ENCODE assay signal across 1 cellular context in the genomic region with DNA sequence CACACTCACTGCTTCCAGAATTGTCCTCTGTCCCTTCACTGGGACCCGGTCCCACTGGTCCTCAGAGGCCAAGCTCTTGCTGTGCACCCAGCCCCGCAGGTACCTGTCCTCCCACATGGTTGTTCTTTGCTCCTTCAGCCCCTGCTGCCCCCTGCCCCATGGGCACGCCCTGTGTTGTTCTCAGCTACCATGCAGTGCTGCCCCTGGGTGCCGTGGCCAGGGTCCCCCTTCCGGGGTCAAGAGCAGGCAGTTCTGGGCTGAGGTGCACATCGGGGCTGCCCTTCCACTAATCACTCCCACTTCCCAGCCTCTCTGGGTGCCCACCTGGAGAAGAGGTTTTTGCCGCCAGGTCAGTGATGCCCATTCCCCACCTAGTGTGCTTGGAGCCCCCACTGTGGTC.
TF ChIP-seq lines count a peak whose summit lies in the region.

No MANE protein-coding gene starts in this region.

TF ChIP-seq in GM12878, 131 proteins besides CTCF, POLR2A, EP300 and RAD21 (continued from another document):
- no peak for TF ChIP-seq BCL3 (IDR thresholded peaks at IDR 0.05; ENCODE audit: borderline replicate concordance, insufficient read depth, low read depth, low read length, poor library complexity, severe bottlenecking)
- no peak for TF ChIP-seq SUPT20H (IDR thresholded peaks at IDR 0.05; ENCODE audit: borderline replicate concordance, control insufficient read depth, low read depth, low read length)
- no peak for TF ChIP-seq PML (IDR thresholded peaks at IDR 0.05; ENCODE audit: low read length)
- TF ChIP-seq, protein P1, sequence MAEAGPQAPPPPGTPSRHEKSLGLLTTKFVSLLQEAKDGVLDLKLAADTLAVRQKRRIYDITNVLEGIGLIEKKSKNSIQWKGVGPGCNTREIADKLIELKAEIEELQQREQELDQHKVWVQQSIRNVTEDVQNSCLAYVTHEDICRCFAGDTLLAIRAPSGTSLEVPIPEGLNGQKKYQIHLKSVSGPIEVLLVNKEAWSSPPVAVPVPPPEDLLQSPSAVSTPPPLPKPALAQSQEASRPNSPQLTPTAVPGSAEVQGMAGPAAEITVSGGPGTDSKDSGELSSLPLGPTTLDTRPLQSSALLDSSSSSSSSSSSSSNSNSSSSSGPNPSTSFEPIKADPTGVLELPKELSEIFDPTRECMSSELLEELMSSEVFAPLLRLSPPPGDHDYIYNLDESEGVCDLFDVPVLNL (IDR thresholded peaks at IDR 0.05; ENCODE audit: low read depth, low read length) = no peak
- TF ChIP-seq DPF2 (IDR thresholded peaks at IDR 0.05) = no peak
- TF ChIP-seq, protein P2, sequence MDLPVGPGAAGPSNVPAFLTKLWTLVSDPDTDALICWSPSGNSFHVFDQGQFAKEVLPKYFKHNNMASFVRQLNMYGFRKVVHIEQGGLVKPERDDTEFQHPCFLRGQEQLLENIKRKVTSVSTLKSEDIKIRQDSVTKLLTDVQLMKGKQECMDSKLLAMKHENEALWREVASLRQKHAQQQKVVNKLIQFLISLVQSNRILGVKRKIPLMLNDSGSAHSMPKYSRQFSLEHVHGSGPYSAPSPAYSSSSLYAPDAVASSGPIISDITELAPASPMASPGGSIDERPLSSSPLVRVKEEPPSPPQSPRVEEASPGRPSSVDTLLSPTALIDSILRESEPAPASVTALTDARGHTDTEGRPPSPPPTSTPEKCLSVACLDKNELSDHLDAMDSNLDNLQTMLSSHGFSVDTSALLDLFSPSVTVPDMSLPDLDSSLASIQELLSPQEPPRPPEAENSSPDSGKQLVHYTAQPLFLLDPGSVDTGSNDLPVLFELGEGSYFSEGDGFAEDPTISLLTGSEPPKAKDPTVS (IDR thresholded peaks at IDR 0.05; ENCODE audit: low read depth, low read length) = no peak
- TF ChIP-seq STAT1 (conservative IDR thresholded peaks at IDR 0.05) = no peak
- no peak for TF ChIP-seq EZH2 (IDR thresholded peaks at IDR 0.05; ENCODE audit: borderline replicate concordance, control insufficient read depth, low read depth, low read length)
- no peak for TF ChIP-seq IRF4 (IDR thresholded peaks at IDR 0.05; ENCODE audit: low read depth, low read length)
- TF ChIP-seq HDGF (IDR thresholded peaks at IDR 0.05) = no peak
- TF ChIP-seq NFYA (IDR thresholded peaks at IDR 0.05; ENCODE audit: borderline replicate concordance, low read depth, low read length) = no peak
- no peak for TF ChIP-seq TCF3 (IDR thresholded peaks at IDR 0.05; ENCODE audit: borderline replicate concordance, insufficient read depth, low read depth, low read length)
- no peak for TF ChIP-seq CUX1 (IDR thresholded peaks at IDR 0.05; ENCODE audit: insufficient replicate concordance, low read depth, low read length)
- TF ChIP-seq, protein P3, sequence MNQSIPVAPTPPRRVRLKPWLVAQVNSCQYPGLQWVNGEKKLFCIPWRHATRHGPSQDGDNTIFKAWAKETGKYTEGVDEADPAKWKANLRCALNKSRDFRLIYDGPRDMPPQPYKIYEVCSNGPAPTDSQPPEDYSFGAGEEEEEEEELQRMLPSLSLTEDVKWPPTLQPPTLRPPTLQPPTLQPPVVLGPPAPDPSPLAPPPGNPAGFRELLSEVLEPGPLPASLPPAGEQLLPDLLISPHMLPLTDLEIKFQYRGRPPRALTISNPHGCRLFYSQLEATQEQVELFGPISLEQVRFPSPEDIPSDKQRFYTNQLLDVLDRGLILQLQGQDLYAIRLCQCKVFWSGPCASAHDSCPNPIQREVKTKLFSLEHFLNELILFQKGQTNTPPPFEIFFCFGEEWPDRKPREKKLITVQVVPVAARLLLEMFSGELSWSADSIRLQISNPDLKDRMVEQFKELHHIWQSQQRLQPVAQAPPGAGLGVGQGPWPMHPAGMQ (IDR thresholded peaks at IDR 0.05; ENCODE audit: borderline replicate concordance) = no peak
- TF ChIP-seq KDM1A (IDR thresholded peaks at IDR 0.05; ENCODE audit: borderline replicate concordance) = no peak
